ENCODE assay signal across 1 cellular context in the genomic region with DNA sequence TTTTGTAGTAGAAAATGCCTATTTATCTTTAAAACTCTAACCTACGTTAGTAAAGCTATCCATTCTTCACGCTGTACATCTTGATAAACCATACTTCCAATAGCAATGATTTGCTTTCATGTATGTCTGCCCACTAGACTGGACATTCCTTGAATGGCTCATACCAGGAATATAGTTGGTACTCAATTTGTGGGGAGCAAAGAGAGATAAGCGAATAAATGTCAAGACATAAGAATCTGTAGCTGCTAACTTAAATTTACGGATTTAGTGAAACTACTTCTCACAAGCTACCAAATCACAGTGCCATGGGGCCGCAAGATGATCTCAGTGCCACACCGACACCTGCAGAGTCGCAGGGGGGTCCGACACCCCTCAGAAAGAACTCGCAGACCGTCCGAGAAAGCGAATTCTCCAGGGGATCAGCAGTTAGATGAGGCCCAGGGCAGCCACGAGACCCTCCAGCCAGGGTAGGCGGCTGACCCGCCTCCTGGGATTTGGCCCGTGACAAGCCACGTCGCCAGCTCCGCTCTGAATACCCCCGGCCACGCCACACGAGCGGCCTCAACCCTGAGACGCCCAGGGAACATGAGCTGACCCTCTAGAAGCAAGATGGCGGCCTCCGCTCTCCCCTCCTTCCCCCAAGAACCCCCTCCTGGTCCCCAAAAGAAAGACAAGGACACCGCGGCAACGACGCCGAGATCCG.
TF ChIP-seq lines count a peak whose summit lies in the region.

No MANE protein-coding gene starts in this region.

TF ChIP-seq in H1, 55 proteins besides CTCF, POLR2A, EP300 and RAD21:
- 0 out of 4 replicates have a peak, but pooled peaks of 1 of the 2 experiments have one; percentile 15 for TF ChIP-seq SIN3A (conservative IDR thresholded peaks at IDR 0.05 in 1 of 2, IDR thresholded peaks at IDR 0.05 in 1 of 2; ENCODE audit: low read depth in 1 of 2, low read length in 2 of 2)
- peak; percentile 94 for TF ChIP-seq YY1 (IDR thresholded peaks at IDR 0.05; ENCODE audit: low read depth, low read length)
- TF ChIP-seq HDAC2 (IDR thresholded peaks at IDR 0.05; ENCODE audit: borderline replicate concordance in 1 of 2, low read depth in 2 of 2, low read length in 2 of 2): no peak
